ENCODE assay signal across 17 cellular contexts in genomic region chr1:3308053-3308452, GRCh38.
A peak's percentile ranks its signal among the peaks of the same experiment; 100 is the strongest.
DNase-seq lines count a peak whose midpoint lies in the region; ATAC-seq and TF ChIP-seq lines count a peak whose summit lies in the region.
"Had no signal": no experiment of that assay in that cellular context is flagged by ENCODE, and none has a peak within 500 bp of the region (broad histone marks: within the 10 kb centered on the region; RNA-seq: fewer than 3 reads in every experiment).

No MANE protein-coding gene starts in this region.

- no peaks in the 10 kb centered on the region for H3K9me3 ChIP-seq in BLaER1 treated with 17β-estradiol and CSF1 and Interleukin-3, amounts not matched to agents 10 nM and 100 nM (replicated peaks in 1 of 11)
- no peaks in the 10 kb centered on the region for H3K9me3 ChIP-seq in left ventricle myocardium inferior (replicated peaks)
- H3K9me3 ChIP-seq in thyroid gland, result no peaks in the 10 kb centered on the region
- H3K9me3 ChIP-seq: HAP-1 had no signal

- intact Hi-C loops in Right ventricle myocardium inferior (cut with DNase I), result no loop called here
- intact Hi-C loops in cardiac septum (cut with DNase I), result no loop called here
- intact Hi-C loops in left ventricle myocardium inferior (cut with micrococcal nuclease), result no loop called here
- intact Hi-C loops in thyroid gland (cut with DNase I), result no loop called here

- peaks cover 10% of the 10 kb centered on the region for H3K27me3 Mint-ChIP-seq in activated naive CD4-positive, alpha-beta T cell treated with anti-CD3 and anti-CD28 coated beads, Interleukin-2, amount 10 ng/mL, durations not matched to agents 7 days and 5 days

- H3K27ac ChIP-seq in BLaER1 treated with 17β-estradiol and CSF1 and Interleukin-3, amounts not matched to agents 10 nM and 100 nM, result no peak overlapping the region
- H3K27ac ChIP-seq in left ventricle myocardium inferior (replicated peaks) (peak overlapping the region; percentile 28), thyroid gland (peak overlapping the region; percentile 59 to 77 (median 71))
- H3K27ac ChIP-seq: 22Rv1, HL-60 had no signal

- no peak overlapping the region for H3K4me3 Mint-ChIP-seq in activated naive CD4-positive, alpha-beta T cell treated with anti-CD3 and anti-CD28 coated beads, Interleukin-2, amount 10 ng/mL, durations not matched to agents 7 days and 5 days
- H3K4me3 Mint-ChIP-seq: CD4-positive, alpha-beta T cell had no signal

- H3K36me3 ChIP-seq in BLaER1 treated with 17β-estradiol and CSF1 and Interleukin-3, amounts not matched to agents 10 nM and 100 nM, result no peaks in the 10 kb centered on the region
- H3K36me3 ChIP-seq in left ventricle myocardium inferior (no peaks in the 10 kb centered on the region), thyroid gland (no peaks in the 10 kb centered on the region)
- H3K36me3 ChIP-seq: HAP-1 had no signal

- H3K36me3 Mint-ChIP-seq in activated naive CD4-positive, alpha-beta T cell treated with anti-CD3 and anti-CD28 coated beads, Interleukin-2, amount 10 ng/mL, durations not matched to agents 7 days and 5 days, result no peaks in the 10 kb centered on the region

- H3K9ac ChIP-seq in BLaER1 treated with 17β-estradiol and CSF1 and Interleukin-3, amounts not matched to agents 10 nM and 100 nM, result no peak overlapping the region

- H4K20me1 ChIP-seq in BLaER1 treated with 17β-estradiol and CSF1 and Interleukin-3, amounts not matched to agents 10 nM and 100 nM, result peaks cover 0 to 25% (median 0%) of the 10 kb centered on the region in 11 experiments; a peak in 9 of 22 replicates

- ATAC-seq in Right ventricle myocardium inferior, result peak; percentile 66
- ATAC-seq: K562 had no signal

- H3K4me1 Mint-ChIP-seq in activated naive CD4-positive, alpha-beta T cell treated with anti-CD3 and anti-CD28 coated beads, Interleukin-2, amount 10 ng/mL, durations not matched to agents 7 days and 5 days, result no peaks in the 10 kb centered on the region

- TF ChIP-seq CTCF in left ventricle myocardium inferior (IDR thresholded peaks at IDR 0.05; ENCODE audit: borderline replicate concordance), result peak; percentile 17
- TF ChIP-seq CTCF in thyroid gland (IDR thresholded peaks at IDR 0.05), result no peak

- H3K27ac Mint-ChIP-seq in activated naive CD4-positive, alpha-beta T cell treated with anti-CD3 and anti-CD28 coated beads, Interleukin-2, amount 10 ng/mL, durations not matched to agents 7 days and 5 days, result no peak overlapping the region
- H3K27ac Mint-ChIP-seq: CD4-positive, alpha-beta T cell had no signal

- DNase-seq in Right ventricle myocardium inferior (ENCODE audit: missing footprints), result no peak
- DNase-seq in cardiac septum (ENCODE audit: low spot score), result no peak
- peak; percentile 44 for DNase-seq in left ventricle myocardium inferior
- DNase-seq in thyroid gland, result no peak
- no peak for DNase-seq in activated naive CD4-positive, alpha-beta T cell treated with anti-CD3 and anti-CD28 coated beads, Interleukin-2, amount 10 ng/mL, durations not matched to agents 7 days and 5 days
- DNase-seq in mesenteric fat pad (ENCODE audit: low spot score), result no peak
- DNase-seq: AML-193; C1 segment of cervical spinal cord; Calu3; CD4-positive, alpha-beta T cell; DMS 273 treated with DMSO at 0.1 percent for 48 hours; GOT3 had no signal

- H3K4me2 ChIP-seq in BLaER1 treated with 17β-estradiol and CSF1 and Interleukin-3, amounts not matched to agents 10 nM and 100 nM, result peak overlapping the region; percentile 40 to 74 (median 58)

- CTCF ChIA-PET in activated naive CD4-positive, alpha-beta T cell treated with anti-CD3 and anti-CD28 coated beads, Interleukin-2, amount 10 ng/mL, durations not matched to agents 7 days and 5 days (lab: Charles Lee), result no interaction called here

- H3K4me1 ChIP-seq in BLaER1 treated with 17β-estradiol and CSF1 and Interleukin-3, amounts not matched to agents 10 nM and 100 nM, result peaks cover 18 to 34% (median 27%) of the 10 kb centered on the region in 10 experiments
- H3K4me1 ChIP-seq in left ventricle myocardium inferior (peaks cover 68% of the 10 kb centered on the region), thyroid gland (peaks cover 9 to 30% of the 10 kb centered on the region in 2 donors)
- H3K4me1 ChIP-seq: HAP-1 had no signal

- no peak overlapping the region for H3K4me3 ChIP-seq in BLaER1 treated with 17β-estradiol and CSF1 and Interleukin-3, amounts not matched to agents 10 nM and 100 nM
- H3K4me3 ChIP-seq in left ventricle myocardium inferior, result no peak overlapping the region
- H3K4me3 ChIP-seq in thyroid gland (replicated peaks in 1 of 3), result no peak overlapping the region
- H3K4me3 ChIP-seq: HAP-1, K562 had no signal

- peaks cover 12 to 57% (median 21%) of the 10 kb centered on the region in 11 experiments; a peak in 21 of 22 replicates for H3K27me3 ChIP-seq in BLaER1 treated with 17β-estradiol and CSF1 and Interleukin-3, amounts not matched to agents 10 nM and 100 nM
- H3K27me3 ChIP-seq in left ventricle myocardium inferior (ENCODE audit: low read depth), result peaks cover 37% of the 10 kb centered on the region
- no peaks in the 10 kb centered on the region for H3K27me3 ChIP-seq in thyroid gland

- 89 to 100% methylated on average over 1 to 9 of the region's 11 CpGs for WGBS in thyroid gland, 2 donors

- peaks cover 2% of the 10 kb centered on the region for H3K9me3 Mint-ChIP-seq in activated naive CD4-positive, alpha-beta T cell treated with anti-CD3 and anti-CD28 coated beads, Interleukin-2, amount 10 ng/mL, durations not matched to agents 7 days and 5 days
- H3K9me3 Mint-ChIP-seq: CD4-positive, alpha-beta T cell had no signal

- TF ChIP-seq POLR2A in thyroid gland (IDR thresholded peaks at IDR 0.05), result no peak

Comparison
In these comparisons a context has a peak if more than half of its experiments do, and no peak if none do; other contexts are left out.
1. H3K27ac ChIP-seq: peak in left ventricle myocardium inferior (single experiment) and thyroid gland (3 of 3); none in BLaER1 treated with 17β-estradiol and CSF1 and Interleukin-3, amounts not matched to agents 10 nM and 100 nM (0 of 11).